ENCODE assay signal across 25 cellular contexts in the genomic region with DNA sequence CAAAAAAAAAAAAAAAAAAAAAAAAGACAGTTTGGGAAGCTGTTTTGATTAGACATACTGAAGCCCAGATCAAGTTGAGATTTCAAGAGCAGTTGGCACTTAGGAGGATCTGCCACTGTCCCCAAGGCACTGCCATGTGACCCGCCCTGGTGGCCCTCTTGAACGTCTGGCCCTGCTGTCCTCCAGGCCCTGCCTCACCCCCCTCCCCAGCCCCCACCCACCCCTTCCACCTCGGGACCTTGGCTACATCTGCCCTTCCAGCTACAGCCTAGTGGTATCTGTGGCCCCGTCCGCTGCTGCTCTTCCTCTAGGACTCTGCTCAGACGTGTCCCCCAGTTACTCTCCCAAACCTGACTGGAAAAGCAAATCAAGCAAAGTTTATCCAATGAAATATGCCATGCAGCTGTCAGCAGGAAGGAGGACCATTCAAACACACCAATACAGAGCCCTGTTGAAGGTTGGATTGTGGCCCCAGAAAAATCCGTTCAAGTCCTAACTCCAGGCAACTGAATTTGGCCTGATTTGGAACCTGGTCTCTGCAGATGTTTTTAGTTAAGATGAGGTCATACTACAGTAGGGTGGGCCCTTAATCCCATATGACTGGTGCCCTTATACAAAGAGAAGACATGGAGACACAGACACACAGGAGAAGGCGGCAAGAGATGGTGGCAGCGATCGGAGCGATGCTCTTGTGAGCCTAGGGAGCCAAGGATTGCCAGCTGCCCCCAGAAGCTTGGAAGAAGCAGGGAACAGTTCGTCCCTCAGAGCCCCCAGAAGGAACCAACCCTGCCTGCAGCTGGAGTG. TPM values are rescaled to one million over a fixed set of nuclear protein-coding genes. Genes with fewer than 3 reads are reported as not detected.
DNase-seq lines count a peak whose midpoint lies in the region; ATAC-seq and TF ChIP-seq lines count a peak whose summit lies in the region.
"Had no signal": no experiment of that assay in that cellular context is flagged by ENCODE, and none has a peak within 500 bp of the region (broad histone marks: within the 10 kb centered on the region; RNA-seq: fewer than 3 reads in every experiment).

No MANE protein-coding gene starts in this region.

- peaks cover 0 to 62% of the 10 kb centered on the region in 2 experiments; a peak in 3 of 4 replicates for H3K79me1 ChIP-seq in IMR-90 (ENCODE audit: low read depth in 1 of 2, low read length in 2 of 2)

- H2BK120ac ChIP-seq in IMR-90 (ENCODE audit: low read depth, low read length), result no peak overlapping the region

- H3K4me1 ChIP-seq in GM23338 (ENCODE audit: insufficient read depth), result peaks cover 13% of the 10 kb centered on the region
- peaks cover 4% of the 10 kb centered on the region for H3K4me1 ChIP-seq in IMR-90 (ENCODE audit: control insufficient read depth, insufficient read depth, low read length)

- H3K36me3 Mint-ChIP-seq in GM23338 (ENCODE audit: low read depth) (peaks cover 25% of the 10 kb centered on the region; the same call in 2 of the 3 replicates), osteocyte (ENCODE audit: unreplicated experiment) (peaks cover 5% of the 10 kb centered on the region)
- H3K36me3 Mint-ChIP-seq: naive thymus-derived CD4-positive, alpha-beta T cell had no signal

- H3K9ac ChIP-seq in IMR-90 (ENCODE audit: low read depth, low read length), result no peak overlapping the region

- H4K91ac ChIP-seq in IMR-90 (ENCODE audit: insufficient read depth, low read depth, low read length), result no peak overlapping the region

- H3K4me1 Mint-ChIP-seq in GM23338, result peaks cover 46% of the 10 kb centered on the region
- peaks cover 34% of the 10 kb centered on the region for H3K4me1 Mint-ChIP-seq in osteocyte (ENCODE audit: unreplicated experiment)

- no peak overlapping the region for H3K56ac ChIP-seq in IMR-90 (ENCODE audit: extremely low read depth, insufficient read depth, low read length)

- ATAC-seq in GM23338, result no peak
- ATAC-seq in IMR-90 (ENCODE audit: low read depth), result no peak
- no peak for ATAC-seq in GM18520 (IDR thresholded peaks at IDR 0.05; ENCODE audit: unreplicated experiment)
- no peak for ATAC-seq in HG02610 (IDR thresholded peaks at IDR 0.05; ENCODE audit: unreplicated experiment)
- ATAC-seq: CD8-positive, alpha-beta T cell; HCT116; naive thymus-derived CD4-positive, alpha-beta T cell; psoas muscle; stimulated activated memory B cell treated with anti-CD40 and anti-IgM and Interleukin-4, amounts not matched to agents 10 μg/mL and 1 μg/mL and 100 μg/mL, for 72 hours had no signal

- H4K20me1 ChIP-seq in GM23338 (replicated peaks; ENCODE audit: insufficient read depth), result peaks cover 13% of the 10 kb centered on the region
- H4K20me1 ChIP-seq in IMR-90 (ENCODE audit: insufficient read depth, low read length), result peaks cover 5% of the 10 kb centered on the region

- no peak overlapping the region for H2BK15ac ChIP-seq in IMR-90 (ENCODE audit: low read depth, low read length)

- no peak overlapping the region for H2AFZ ChIP-seq in GM23338
- no peak overlapping the region for H2AFZ ChIP-seq in IMR-90 (replicated peaks; ENCODE audit: low read length, poor library complexity)

- H3K9me2 ChIP-seq in GM23338 (ENCODE audit: insufficient read depth), result no peaks in the 10 kb centered on the region

- TF ChIP-seq POLR2A in IMR-90 (IDR thresholded peaks at IDR 0.05; ENCODE audit: low read depth, low read length), result no peak

- no peak overlapping the region for H4K5ac ChIP-seq in IMR-90 (ENCODE audit: low read depth, low read length)

- no peak overlapping the region for H2AK5ac ChIP-seq in IMR-90 (ENCODE audit: low read depth, low read length)

- no peak for TF ChIP-seq RAD21 in IMR-90 (IDR thresholded peaks at IDR 0.05; ENCODE audit: low read length)

- H3K9me3 Mint-ChIP-seq in GM23338 (no peaks in the 10 kb centered on the region), osteocyte (ENCODE audit: unreplicated experiment) (no peaks in the 10 kb centered on the region)
- H3K9me3 Mint-ChIP-seq: CD8-positive, alpha-beta T cell; naive thymus-derived CD4-positive, alpha-beta T cell; stimulated activated memory B cell treated with anti-CD40 and anti-IgM and Interleukin-4, amounts not matched to agents 10 μg/mL and 1 μg/mL and 100 μg/mL, for 72 hours had no signal

- whole genome bisulfite sequencing in IMR-90 (ENCODE audit: extremely low coverage in 2 of 2, insufficient read length in 1 of 2), 2 experiments, result 33% methylated on average over 1 of the region's 12 CpGs; no CpG with 5 or more reads in 1 of the 2 experiments

- DNase-seq in GM23338 (ENCODE audit: low spot score) (no peak), IMR-90 (peak; percentile 16), fibroblast of gingiva (ENCODE audit: low read depth) (peak; percentile 26), osteocyte (ENCODE audit: extremely low spot score, unreplicated experiment) (no peak), GM19240 (ENCODE audit: insufficient read length, low spot score) (no peak)
- DNase-seq: activated CD4-positive, alpha-beta T cell treated with anti-CD3 and anti-CD28 coated beads for 4 hours; activated gamma-delta T cell treated with Interleukin-2 at 50 U/mL for 16 hours; brain microvascular endothelial cell; CD8-positive, alpha-beta T cell; esophagus squamous epithelium; KG1; mesendoderm; naive thymus-derived CD4-positive, alpha-beta T cell; NCI-H1694; NCI-H226; OCI-M1; SHP77 treated with DMSO at 0.1 percent for 48 hours; T-helper 1 cell had no signal

- H3K4me3 ChIP-seq in GM23338, result no peak overlapping the region
- no peak overlapping the region for H3K4me3 ChIP-seq in IMR-90 (ENCODE audit: insufficient read depth, low read depth, low read length)
- H3K4me3 ChIP-seq: esophagus squamous epithelium, psoas muscle had no signal

- H3K4me3 Mint-ChIP-seq in GM23338 (no peak overlapping the region), osteocyte (ENCODE audit: unreplicated experiment) (no peak overlapping the region)
- H3K4me3 Mint-ChIP-seq: CD8-positive, alpha-beta T cell; stimulated activated memory B cell treated with anti-CD40 and anti-IgM and Interleukin-4, amounts not matched to agents 10 μg/mL and 1 μg/mL and 100 μg/mL, for 72 hours had no signal

- no peaks in the 10 kb centered on the region for H3K9me3 ChIP-seq in IMR-90 (ENCODE audit: control insufficient read depth, insufficient read depth, low read length)
- H3K9me3 ChIP-seq: esophagus squamous epithelium, psoas muscle had no signal

- POLR2A ChIA-PET in IMR-90 (lab: Charles Lee; ENCODE audit: unreplicated experiment), result no interaction called here

- peaks cover 3% of the 10 kb centered on the region; the same call in 1 of the 2 replicates for H3K9me1 ChIP-seq in IMR-90 (ENCODE audit: insufficient read depth, low read length)

- CTCF ChIA-PET in IMR-90 (lab: Yijun Ruan, JAX), result no interaction called here

- no peak overlapping the region for H2BK20ac ChIP-seq in IMR-90 (ENCODE audit: low read depth, low read length)

- H3K27ac Mint-ChIP-seq in GM23338 (peak overlapping the region; percentile 66; the same call in 1 of the 2 replicates), osteocyte (ENCODE audit: unreplicated experiment) (peak overlapping the region; percentile 38)
- H3K27ac Mint-ChIP-seq: CD8-positive, alpha-beta T cell; naive thymus-derived CD4-positive, alpha-beta T cell had no signal

- H2AK9ac ChIP-seq in IMR-90 (replicated peaks; ENCODE audit: low read depth, low read length, poor library complexity), result no peak overlapping the region

- H3K79me2 ChIP-seq in GM23338 (replicated peaks; ENCODE audit: insufficient read depth), result no peaks in the 10 kb centered on the region

- H3K4ac ChIP-seq in IMR-90 (ENCODE audit: low read depth, low read length), result no peak overlapping the region

- TF ChIP-seq CTCF in GM23338 (conservative IDR thresholded peaks at IDR 0.05; ENCODE audit: low read depth in 2 of 2) (no peak), IMR-90 (conservative IDR thresholded peaks at IDR 0.05; ENCODE audit: low read depth, low read length) (no peak), osteocyte (IDR thresholded peaks at IDR 0.05) (no peak)

- H3K27ac ChIP-seq in GM23338 (ENCODE audit: low read depth) (peak overlapping the region; percentile 45; the same call in 1 of the 2 replicates), IMR-90 (ENCODE audit: insufficient read depth, low read length) (no peak overlapping the region)
- H3K27ac ChIP-seq: brain microvascular endothelial cell, esophagus squamous epithelium, psoas muscle had no signal

- H3K36me3 ChIP-seq in GM23338 (ENCODE audit: insufficient read depth) (no peaks in the 10 kb centered on the region; the same call in 1 of the 2 replicates), IMR-90 (ENCODE audit: control insufficient read depth, insufficient read depth, low read length) (peaks cover 41% of the 10 kb centered on the region)

- H3K27me3 Mint-ChIP-seq in GM23338 (ENCODE audit: insufficient read depth, low read depth, poor library complexity) (peaks cover 18% of the 10 kb centered on the region), osteocyte (ENCODE audit: unreplicated experiment) (no peaks in the 10 kb centered on the region)
- H3K27me3 Mint-ChIP-seq: naive thymus-derived CD4-positive, alpha-beta T cell; stimulated activated memory B cell treated with anti-CD40 and anti-IgM and Interleukin-4, amounts not matched to agents 10 μg/mL and 1 μg/mL and 100 μg/mL, for 72 hours had no signal

- no peak overlapping the region for H3K4me2 ChIP-seq in GM23338
- H3K4me2 ChIP-seq in IMR-90 (ENCODE audit: low read depth, low read length), result no peak overlapping the region

- no peaks in the 10 kb centered on the region for H3K27me3 ChIP-seq in GM23338 (ENCODE audit: insufficient read depth)
- no peaks in the 10 kb centered on the region for H3K27me3 ChIP-seq in IMR-90 (ENCODE audit: control insufficient read depth, insufficient read depth, low read length)
- H3K27me3 ChIP-seq: brain microvascular endothelial cell, esophagus squamous epithelium had no signal

- no TSS peak for BruUV-seq in IMR-90 (replicated peaks; lab: Mats Ljungman, UMichigan)

- H4K8ac ChIP-seq in IMR-90 (ENCODE audit: low read depth in 2 of 2, low read length in 2 of 2), result no peak overlapping the region

- no peak overlapping the region for H3K14ac ChIP-seq in IMR-90 (replicated peaks; ENCODE audit: low read depth, low read length)

- dilution Hi-C loops in IMR-90 (cut with HindIII; ENCODE audit: low sequenced_read_pairs, unreplicated experiment), result no loop called here

- no peak overlapping the region for H3K23ac ChIP-seq in IMR-90 (ENCODE audit: low read depth, low read length)

- intact Hi-C loops in IMR-90 (cut with micrococcal nuclease), result loop anchor here (5.0 kb wide), 1 partner anchor 89 kb away; a partner anchor contains a TSS

- no peak overlapping the region for H3K18ac ChIP-seq in IMR-90 (ENCODE audit: low read depth, low read length)

- in situ Hi-C loops in IMR-90 (cut with MboI; ENCODE audit: low sequenced_read_pairs), result no loop called here

- no peak overlapping the region for H2BK5ac ChIP-seq in IMR-90 (ENCODE audit: low read depth, low read length, poor library complexity, severe bottlenecking)

- peaks cover 20% of the 10 kb centered on the region; the same call in 1 of the 2 replicates for H3F3A ChIP-seq in GM23338 (replicated peaks; ENCODE audit: low read depth)

RNA-seq across cellular contexts. Expression of a gene that starts 17.7 kb away (rescaled TPM):
- total RNA-seq in GM23338 (2014; rRNA removed; shearing (Covaris generic)), result 206 TPM in 2 replicates
- polyA plus RNA-seq in GM23338 (2016; fragmentation: Nextera tagmentation; extraction: Ambion mirVana) (65.6 and 67.3 TPM in 2 replicates), IMR-90 (2012; rRNA removed) (37.7 and 42.6 TPM in 2 replicates)
- total RNA-seq in IMR-90 (2012; rRNA removed) (6.5 and 6.9 TPM in 2 replicates), osteocyte (57.0 and 58.8 TPM in 2 replicates)
- polyA plus RNA-seq in IMR-90 (2012; cell fraction: cytosol; rRNA removed), result 17.9 and 46.0 TPM in 2 replicates
- 218 and 643 TPM in 2 replicates for polyA plus RNA-seq in IMR-90 (2012; cell fraction: nucleus; rRNA removed; ENCODE audit: low replicate concordance)

RNA-seq across cellular contexts. Expression of a gene that starts 34.6 kb away (rescaled TPM):
- not detected in 2 replicates for total RNA-seq in GM23338 (2014; rRNA removed; shearing (Covaris generic))
- polyA plus RNA-seq in GM23338 (2016; fragmentation: Nextera tagmentation; extraction: Ambion mirVana), result not detected in 2 replicates
- total RNA-seq in IMR-90 (2012; rRNA removed), result not detected in 2 replicates
- not detected in 2 replicates for polyA plus RNA-seq in IMR-90 (2012; rRNA removed)
- 0.02 TPM in 1 of 2 replicates, not detected in the other for polyA plus RNA-seq in IMR-90 (2012; cell fraction: cytosol; rRNA removed)
- 0.10 TPM in 1 of 2 replicates, not detected in the other for polyA plus RNA-seq in IMR-90 (2012; cell fraction: nucleus; rRNA removed; ENCODE audit: low replicate concordance)
- total RNA-seq in osteocyte, result not detected in 2 replicates
- total RNA-seq: CD8-positive, alpha-beta T cell; esophagus squamous epithelium; G401; naive thymus-derived CD4-positive, alpha-beta T cell; temporal lobe had no signal
- polyA plus RNA-seq: naive thymus-derived CD4-positive, alpha-beta T cell had no signal

RNA-seq across cellular contexts. Expression of a gene that starts 49.6 kb away (rescaled TPM):
- total RNA-seq in GM23338 (2014; rRNA removed; shearing (Covaris generic)), result 79.5 and 88.2 TPM in 2 replicates
- polyA plus RNA-seq in GM23338 (2016; fragmentation: Nextera tagmentation; extraction: Ambion mirVana) (126 and 128 TPM in 2 replicates), IMR-90 (2012; rRNA removed) (21.1 and 21.7 TPM in 2 replicates)
- total RNA-seq in IMR-90 (2012; rRNA removed) (26.7 and 29.9 TPM in 2 replicates), osteocyte (70.0 and 77.2 TPM in 2 replicates)
- polyA plus RNA-seq in IMR-90 (2012; cell fraction: cytosol; rRNA removed), result 14.4 and 15.6 TPM in 2 replicates
- polyA plus RNA-seq in IMR-90 (2012; cell fraction: nucleus; rRNA removed; ENCODE audit: low replicate concordance), result 20.1 and 46.1 TPM in 2 replicates

Comparison
In these comparisons a context has a peak if more than half of its experiments do, and no peak if none do; other contexts are left out.
1. DNase-seq: peak in IMR-90 (single experiment) and fibroblast of gingiva (single experiment); none in GM23338 (single experiment), osteocyte (single experiment) and GM19240 (single experiment).